ENCODE assay signal across 7 cellular contexts in genomic region chr16:10536328-10536727, GRCh38. TPM values are rescaled to one million over a fixed set of nuclear protein-coding genes. Genes with fewer than 3 reads are reported as not detected.
"Had no signal": no experiment of that assay in that cellular context is flagged by ENCODE, and none has a peak within 500 bp of the region (broad histone marks: within the 10 kb centered on the region; RNA-seq: fewer than 3 reads in every experiment).

No MANE protein-coding gene starts in this region.

RNA-seq across cellular contexts. Expression of gene EMP2, which starts 44.1 kb away (rescaled TPM):
- total RNA-seq: activated CD8-positive, alpha-beta memory T cell treated with anti-CD3 and anti-CD28 coated beads for 36 hours; activated CD8-positive, alpha-beta memory T cell treated with anti-CD3 and anti-CD28 coated beads, Interleukin-2, amount 10 ng/mL, durations not matched to agents 7 days and 5 days; activated CD8-positive, alpha-beta T cell treated with anti-CD3 and anti-CD28 coated beads, Interleukin-2, amount 10 ng/mL, durations not matched to agents 7 days and 5 days; activated naive CD4-positive, alpha-beta T cell treated with anti-CD3 and anti-CD28 coated beads, Interleukin-2, amount 50 U/mL, for 72 hours; activated naive CD8-positive, alpha-beta T cell treated with anti-CD3 and anti-CD28 coated beads, Interleukin-2, amount 10 ng/mL, durations not matched to agents 7 days and 5 days; activated T-helper 1 cell treated with anti-CD3 and anti-CD28 coated beads, Interleukin-12 subunit alpha, Interleukin-12 subunit beta, Interleukin-2, Interleukin-4 antibody, amounts not matched to agents 30 ng/mL and 10 ng/mL and 1 ng/mL, durations not matched to agents 14 hours and 24 hours and 36 hours; T-helper 1 cell treated with Interleukin-12 subunit alpha and Interleukin-12 subunit beta and Interleukin-4 antibody, amounts not matched to agents 30 ng/mL and 1 ng/mL, for 36 hours had no signal
